Comparison of ENCODE assay signal across 1 cellular context in genomic region chr6:19613678-19614077, GRCh38.
TF ChIP-seq lines count a peak whose summit lies in the region.

No MANE protein-coding gene starts in this region.

TF ChIP-seq in H1, 55 proteins besides CTCF, POLR2A, EP300 and RAD21:
- no peak for TF ChIP-seq SIX5 (IDR thresholded peaks at IDR 0.05; ENCODE audit: low read depth, low read length)
